In genomic region chr20:25623736-25624499, GRCh38 we compare ENCODE assay signal across 8 cellular contexts. TPM values are rescaled to one million over a fixed set of nuclear protein-coding genes. Genes with fewer than 3 reads are reported as not detected.
DNase-seq lines count a peak whose midpoint lies in the region; ATAC-seq, FAIRE-seq and TF ChIP-seq lines count a peak whose summit lies in the region.

Gene NANP, minus strand, starts transcription at chr20:25624014. Its CDS starts 66 bp downstream, at chr20:25623948.

- peaks cover 0 to 23% of the 10 kb centered on the region in 2 donors for H3K4me1 ChIP-seq in right atrium auricular region
- H3K4me1 ChIP-seq in psoas muscle = peaks cover 10% of the 10 kb centered on the region

- FAIRE-seq in urothelium cell line (lab: Jason Lieb, UNC) = no peak

- H3K27ac ChIP-seq in right atrium auricular region (peak within 1 kb of the TSS; percentile 93 to 95), psoas muscle (peak within 1 kb of the TSS; percentile 92)

- H3K4me1 Mint-ChIP-seq in T-helper 1 cell treated with Interleukin-12 subunit alpha and Interleukin-12 subunit beta and Interleukin-4 antibody, amounts not matched to agents 30 μg/mL and 1 μg/mL, for 36 hours (ENCODE audit: low read depth) = peaks cover 28% of the 10 kb centered on the region

- no peaks in the 10 kb centered on the region for H3K27me3 ChIP-seq in right atrium auricular region
- H3K27me3 ChIP-seq in psoas muscle (ENCODE audit: insufficient read depth in 3 of 3, low read length in 2 of 3) = no peaks in the 10 kb centered on the region

- H3K36me3 ChIP-seq in right atrium auricular region (no peaks in the 10 kb centered on the region), psoas muscle (ENCODE audit: insufficient read depth in 1 of 2, low read depth in 1 of 2) (no peaks in the 10 kb centered on the region)

- H3K4me3 ChIP-seq in right atrium auricular region = peak within 1 kb of the TSS; percentile 89 to 98
- peak within 1 kb of the TSS; percentile 89 for H3K4me3 ChIP-seq in psoas muscle

- DNase-seq in NCI-H1694 (lab: John Stamatoyannopoulos, UW) (peak; percentile 86), amygdala (lab: John Stamatoyannopoulos, UW) (peak; percentile 58 to 95 (median 88)), right atrium auricular region (ENCODE audit: low spot score) (peak; percentile 98), psoas muscle (peak; percentile 98), urothelium cell line (ENCODE audit: low spot score) (peak; percentile 98)

- no peaks in the 10 kb centered on the region for H3K9me3 ChIP-seq in right atrium auricular region
- no peaks in the 10 kb centered on the region for H3K9me3 ChIP-seq in psoas muscle

- peaks cover 16% of the 10 kb centered on the region for H3K9me3 Mint-ChIP-seq in T-helper 1 cell treated with Interleukin-12 subunit alpha and Interleukin-12 subunit beta and Interleukin-4 antibody, amounts not matched to agents 30 μg/mL and 1 μg/mL, for 36 hours

- WGBS in psoas muscle, 3 donors = 0 to 2% (median 1%) methylated on average over 73 to 81 of the region's 81 CpGs

- ATAC-seq in GM18498 (IDR thresholded peaks at IDR 0.05; ENCODE audit: unreplicated experiment) (peak; percentile 85), HG02885 (IDR thresholded peaks at IDR 0.05; ENCODE audit: poor library complexity, unreplicated experiment) (peak; percentile 85), psoas muscle (peak; percentile 93 to 96 (median 95))

- intact Hi-C loops in psoas muscle (cut with DNase I) = loop anchor here (5.0 to 10.0 kb wide), 2 partner anchors 63 to 71 kb away; partner anchors contain the start of gene ZNF337 (in 1 of the 2)

- no peaks in the 10 kb centered on the region for H3K27me3 Mint-ChIP-seq in T-helper 1 cell treated with Interleukin-12 subunit alpha and Interleukin-12 subunit beta and Interleukin-4 antibody, amounts not matched to agents 30 μg/mL and 1 μg/mL, for 36 hours (ENCODE audit: low read depth)

- H3K4me3 Mint-ChIP-seq in T-helper 1 cell treated with Interleukin-12 subunit alpha and Interleukin-12 subunit beta and Interleukin-4 antibody, amounts not matched to agents 30 μg/mL and 1 μg/mL, for 36 hours = peak within 1 kb of the TSS; percentile 90

- peak within 1 kb of the TSS; percentile 93 for H3K27ac Mint-ChIP-seq in T-helper 1 cell treated with Interleukin-12 subunit alpha and Interleukin-12 subunit beta and Interleukin-4 antibody, amounts not matched to agents 30 μg/mL and 1 μg/mL, for 36 hours

- TF ChIP-seq CTCF in right atrium auricular region (IDR thresholded peaks at IDR 0.05) (no peak), psoas muscle (IDR thresholded peaks at IDR 0.05) (no peak)

- H3K36me3 Mint-ChIP-seq in T-helper 1 cell treated with Interleukin-12 subunit alpha and Interleukin-12 subunit beta and Interleukin-4 antibody, amounts not matched to agents 30 μg/mL and 1 μg/mL, for 36 hours (ENCODE audit: low read depth) = peaks cover 12% of the 10 kb centered on the region

RNA-seq across cellular contexts. Expression of gene NANP, which starts in this region (rescaled TPM):
- total RNA-seq in right atrium auricular region = 1 to 10 TPM; 4.1 to 5.1 TPM
- 1 to 10 TPM; 1.9 to 4.1 (median 2.6) TPM for total RNA-seq in psoas muscle
- polyA plus RNA-seq in psoas muscle = 1 to 10 TPM; 2.0 to 3.9 (median 3.8) TPM

Comparison
In these comparisons a context has a peak if more than half of its experiments do, and no peak if none do; other contexts are left out.
1. Peak in every context shown above with its lines: DNase-seq, ATAC-seq, H3K4me3 ChIP-seq and H3K27ac ChIP-seq.